In genomic region chr6:144151010-144151727, GRCh38 we compare ENCODE assay signal across 8 cellular contexts. TPM values are rescaled to one million over a fixed set of nuclear protein-coding genes. Genes with fewer than 3 reads are reported as not detected.
A peak's percentile ranks its signal among the peaks of the same experiment; 100 is the strongest.
DNase-seq lines count a peak whose midpoint lies in the region; ATAC-seq and TF ChIP-seq lines count a peak whose summit lies in the region.

No MANE protein-coding gene starts in this region.

- peak overlapping the region; percentile 87 for H3K4me3 ChIP-seq in ACC112 (ENCODE audit: low read depth, low read length)
- H3K4me3 ChIP-seq in body of pancreas, result peak overlapping the region; percentile 45 to 93
- H3K4me3 ChIP-seq in liver (ENCODE audit: low read depth in 1 of 3, low read length in 3 of 3), result peak overlapping the region; percentile 57 to 80 (median 66)

- H3K27ac ChIP-seq in ACC112 (ENCODE audit: low read depth, low read length) (no peak overlapping the region), body of pancreas (peak overlapping the region in 2 of 4 donors; percentile 6 to 64), liver (ENCODE audit: low read depth in 1 of 2, low read length in 2 of 2) (peak overlapping the region; percentile 78 to 83)

- H3K9me3 ChIP-seq in body of pancreas (no peaks in the 10 kb centered on the region), liver (ENCODE audit: control insufficient read depth in 4 of 4, low read length in 3 of 4) (no peaks in the 10 kb centered on the region)

- DNase-seq in T-helper 22 cell (ENCODE audit: low read depth) (peak; percentile 24), body of pancreas (peak in 3 of 4 donors; percentile 19 to 57 (median 28)), NCI-H1436 (lab: John Stamatoyannopoulos, UW) (no peak)
- peak in 2 of 3 donors; percentile 40 for DNase-seq in stimulated activated CD4-positive, alpha-beta T cell treated with anti-CD3 and anti-CD28 coated beads, TNF-alpha, amount 100 ng/mL, for 48 hours (ENCODE audit: low read depth in 3 of 3)

- intact Hi-C loops in body of pancreas (cut with DNase I), result no loop called here

- TF ChIP-seq CTCF in body of pancreas (IDR thresholded peaks at IDR 0.05) (no peak), liver (IDR thresholded peaks at IDR 0.05; ENCODE audit: low read depth, low read length, missing input control) (no peak)

- H2AFZ ChIP-seq in ACC112 (ENCODE audit: low read length, unreplicated experiment), result peak overlapping the region; percentile 73

- peak overlapping the region; percentile 68 to 80 for H3K9ac ChIP-seq in liver (ENCODE audit: low read depth in 1 of 2, low read length in 2 of 2)

- H3K79me2 ChIP-seq in ACC112 (ENCODE audit: control insufficient read depth, insufficient read depth, low read length, unreplicated experiment), result no peaks in the 10 kb centered on the region

- peak in 2 of 3 donors; percentile 31 to 62 for TF ChIP-seq POLR2A in body of pancreas (IDR thresholded peaks at IDR 0.05)

- H3K36me3 ChIP-seq in ACC112 (ENCODE audit: insufficient read depth, low read length) (no peaks in the 10 kb centered on the region), body of pancreas (replicated peaks in 1 of 2; ENCODE audit: insufficient read depth in 1 of 2, low read depth in 2 of 2) (no peaks in the 10 kb centered on the region), liver (ENCODE audit: control insufficient read depth in 4 of 4, insufficient read depth in 3 of 4, low read depth in 1 of 4, low read length in 3 of 4) (no peaks in the 10 kb centered on the region)

- ATAC-seq in GM19328 (IDR thresholded peaks at IDR 0.05; ENCODE audit: unreplicated experiment) (peak; percentile 50), HG03457 (IDR thresholded peaks at IDR 0.05; ENCODE audit: unreplicated experiment) (peak; percentile 52), body of pancreas (peak; percentile 62)

- H3K4me1 ChIP-seq in ACC112 (ENCODE audit: control insufficient read depth, insufficient read depth, low read length, unreplicated experiment), result peaks cover 11% of the 10 kb centered on the region
- peaks cover 16% of the 10 kb centered on the region for H3K4me1 ChIP-seq in body of pancreas
- peaks cover 0 to 11% (median 3%) of the 10 kb centered on the region in 4 donors for H3K4me1 ChIP-seq in liver (ENCODE audit: control insufficient read depth in 4 of 4, insufficient read depth in 4 of 4, low read length in 3 of 4)

- 5 to 6% methylated on average over 15 of the region's 15 CpGs for WGBS in body of pancreas, 2 donors
- WGBS in liver, result 9% methylated on average over 15 of the region's 15 CpGs

- TF ChIP-seq RAD21 in liver (IDR thresholded peaks at IDR 0.05), result no peak

- H3K27me3 ChIP-seq in ACC112 (ENCODE audit: insufficient read depth, low read length) (no peaks in the 10 kb centered on the region), body of pancreas (no peaks in the 10 kb centered on the region), liver (ENCODE audit: control insufficient read depth in 4 of 4, insufficient read depth in 4 of 4, low read length in 3 of 4) (no peaks in the 10 kb centered on the region)

TF ChIP-seq in liver, 16 proteins besides CTCF, POLR2A, EP300 and RAD21:
- TF ChIP-seq JUND (IDR thresholded peaks at IDR 0.05) (peak in 1 of 2 donors; percentile 54), HNF4A (conservative IDR thresholded peaks at IDR 0.05) (peak; percentile 3 to 31), TAF1 (conservative IDR thresholded peaks at IDR 0.05) (peak; percentile 64), FOXA2 (IDR thresholded peaks at IDR 0.05) (no peak), ATF3 (IDR thresholded peaks at IDR 0.05) (no peak), EGR1 (IDR thresholded peaks at IDR 0.05; ENCODE audit: low read depth in 2 of 2) (no peak), REST (IDR thresholded peaks at IDR 0.05) (peak; percentile 27), SP1 (IDR thresholded peaks at IDR 0.05) (peak; percentile 62), GABPA (IDR thresholded peaks at IDR 0.05 in 1 of 2, conservative IDR thresholded peaks at IDR 0.05 in 1 of 2) (peak; percentile 39 to 61), NR2F2 (IDR thresholded peaks at IDR 0.05) (no peak), FOXA1 (IDR thresholded peaks at IDR 0.05) (no peak), HNF4G (IDR thresholded peaks at IDR 0.05) (no peak), RXRA (IDR thresholded peaks at IDR 0.05) (peak; percentile 69 to 75), YY1 (IDR thresholded peaks at IDR 0.05) (peak; percentile 40), ZBTB33 (IDR thresholded peaks at IDR 0.05) (no peak), MAX (IDR thresholded peaks at IDR 0.05) (peak; percentile 43)
TF ChIP-seq in liver: peak in this region for 9.

RNA-seq across cellular contexts. Expression of gene STX11, which starts 0.9 kb away (rescaled TPM):
- total RNA-seq in body of pancreas, result 1 to 10 TPM; 4.4 to 7.6 TPM
- 1 to 10 TPM; 4.5 to 4.9 TPM for total RNA-seq in liver
- 1 to 10 TPM; 1.3 to 2.2 TPM for polyA plus RNA-seq in liver

RNA-seq across cellular contexts. Expression of gene SF3B5, which starts 55.8 kb away (rescaled TPM):
- total RNA-seq in body of pancreas (100 to 1,000 TPM in 1 of 2 donors, 10 to 100 TPM in 1; 45.7 to 103 TPM), liver (10 to 100 TPM; 51.8 to 63.1 TPM)
- polyA plus RNA-seq in liver, result 100 to 1,000 TPM; 131 to 178 TPM
